8 cellular contexts compared by ENCODE assay signal in the genomic region with DNA sequence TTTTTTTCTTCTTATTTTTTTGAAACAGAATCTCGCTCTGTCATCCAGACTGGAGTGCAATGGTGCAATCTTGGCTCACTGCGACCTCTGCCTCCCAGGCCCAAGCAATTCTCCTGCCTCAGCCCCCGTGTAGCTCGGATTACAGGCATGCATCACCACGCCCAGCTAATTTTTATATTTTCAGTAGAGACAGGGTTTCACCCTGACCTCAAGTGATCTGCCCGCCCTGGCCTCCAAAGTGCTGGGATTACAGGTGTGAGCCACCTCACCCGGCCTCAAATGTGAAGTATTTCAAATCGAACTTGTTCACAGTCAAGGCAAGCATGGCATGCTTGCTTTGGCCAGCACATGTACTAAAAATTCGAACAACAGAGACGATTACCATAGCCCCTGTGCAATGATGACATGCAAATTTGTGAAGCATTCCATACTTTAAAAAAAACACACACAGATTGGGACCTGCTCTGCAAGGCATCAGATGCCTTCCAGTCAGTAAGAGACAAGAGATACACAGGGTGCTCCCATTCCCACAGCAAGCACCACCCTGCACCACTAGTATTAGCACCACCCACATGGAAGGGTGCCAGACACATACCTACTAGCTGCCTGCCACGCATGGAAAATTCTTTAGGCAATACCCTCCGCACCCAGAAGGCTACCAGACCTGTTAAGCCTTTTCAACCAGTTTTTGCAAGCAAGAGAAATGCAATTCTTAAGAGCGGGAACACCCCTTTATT. TPM values are rescaled to one million over a fixed set of nuclear protein-coding genes. Genes with fewer than 3 reads are reported as not detected.
DNase-seq lines count a peak whose midpoint lies in the region; ATAC-seq and TF ChIP-seq lines count a peak whose summit lies in the region.

No MANE protein-coding gene starts in this region.

- 39% methylated on average over 13 of the region's 13 CpGs for WGBS in hepatocyte (ENCODE audit: low lambda C conversion rate, missing lambda C conversion rate)

- H3K9me2 ChIP-seq in hepatocyte (replicated peaks; ENCODE audit: insufficient read depth), result no peaks in the 10 kb centered on the region

- ATAC-seq in stimulated activated effector memory CD8-positive, alpha-beta T cell treated with anti-CD3 and anti-CD28 coated beads, Interleukin-12 subunit alpha, Interleukin-12 subunit beta, amount 100 ng/mL, for 72 hours, result no peak
- ATAC-seq in GM18520 (IDR thresholded peaks at IDR 0.05; ENCODE audit: unreplicated experiment) (no peak), GM18868 (IDR thresholded peaks at IDR 0.05; ENCODE audit: unreplicated experiment) (no peak)

- H3K4me2 ChIP-seq in hepatocyte, result peak overlapping the region; percentile 59

- peak; percentile 72 for DNase-seq in BE2C
- DNase-seq in HPDE6-E6E7 (ENCODE audit: extremely low spot score), result peak; percentile 91
- peak; percentile 79 for DNase-seq in adipocyte (ENCODE audit: low read depth)
- DNase-seq in hepatocyte (ENCODE audit: low spot score), result peak; percentile 78
- DNase-seq in stimulated activated effector memory CD8-positive, alpha-beta T cell treated with anti-CD3 and anti-CD28 coated beads, Interleukin-12 subunit alpha, Interleukin-12 subunit beta, amount 100 ng/mL, for 72 hours (ENCODE audit: low spot score in 2 of 2), result no peak
- DNase-seq in posterior cingulate gyrus, result no peak

- peaks cover 100% of the 10 kb centered on the region for H3K79me2 ChIP-seq in hepatocyte

- H3K36me3 ChIP-seq in BE2C, result no peaks in the 10 kb centered on the region
- no peaks in the 10 kb centered on the region for H3K36me3 ChIP-seq in adipocyte (ENCODE audit: control insufficient read depth, insufficient read depth, low read length, severe bottlenecking)
- no peaks in the 10 kb centered on the region for H3K36me3 ChIP-seq in hepatocyte (replicated peaks; ENCODE audit: insufficient read depth, low read depth)

- peaks cover 100% of the 10 kb centered on the region for H4K20me1 ChIP-seq in hepatocyte (ENCODE audit: insufficient read depth, poor library complexity, severe bottlenecking)

- intact Hi-C loops in posterior cingulate gyrus (cut with DNase I), result no loop called here

- peak overlapping the region; percentile 85 for H3K27ac Mint-ChIP-seq in stimulated activated effector memory CD8-positive, alpha-beta T cell treated with anti-CD3 and anti-CD28 coated beads, Interleukin-12 subunit alpha, Interleukin-12 subunit beta, amount 100 ng/mL, for 72 hours

- peak overlapping the region; percentile 48 for H3K4me3 Mint-ChIP-seq in stimulated activated effector memory CD8-positive, alpha-beta T cell treated with anti-CD3 and anti-CD28 coated beads, Interleukin-12 subunit alpha, Interleukin-12 subunit beta, amount 100 ng/mL, for 72 hours

- no peaks in the 10 kb centered on the region for H3K9me3 Mint-ChIP-seq in stimulated activated effector memory CD8-positive, alpha-beta T cell treated with anti-CD3 and anti-CD28 coated beads, Interleukin-12 subunit alpha, Interleukin-12 subunit beta, amount 100 ng/mL, for 72 hours

- H3K4me3 ChIP-seq in BE2C (ENCODE audit: low read depth, low read length), result no peak overlapping the region
- peak overlapping the region; percentile 73 for H3K4me3 ChIP-seq in adipocyte (ENCODE audit: low read length)
- no peak overlapping the region for H3K4me3 ChIP-seq in hepatocyte

- TF ChIP-seq CTCF in BE2C (IDR thresholded peaks at IDR 0.05; ENCODE audit: low read depth, low read length) (no peak), hepatocyte (IDR thresholded peaks at IDR 0.05; ENCODE audit: poor library complexity) (no peak)

- H3K27me3 ChIP-seq in BE2C (no peaks in the 10 kb centered on the region), adipocyte (replicated peaks; ENCODE audit: control insufficient read depth, insufficient read depth, low read length) (no peaks in the 10 kb centered on the region), hepatocyte (no peaks in the 10 kb centered on the region)

- peaks cover 90% of the 10 kb centered on the region for H3K4me1 Mint-ChIP-seq in stimulated activated effector memory CD8-positive, alpha-beta T cell treated with anti-CD3 and anti-CD28 coated beads, Interleukin-12 subunit alpha, Interleukin-12 subunit beta, amount 100 ng/mL, for 72 hours

- H3K36me3 Mint-ChIP-seq in stimulated activated effector memory CD8-positive, alpha-beta T cell treated with anti-CD3 and anti-CD28 coated beads, Interleukin-12 subunit alpha, Interleukin-12 subunit beta, amount 100 ng/mL, for 72 hours, result peaks cover 42% of the 10 kb centered on the region

- peak overlapping the region; percentile 74 for H3K9ac ChIP-seq in adipocyte (ENCODE audit: low read length)

- peak overlapping the region; percentile 85 for H3K27ac ChIP-seq in hepatocyte

- H3K9me3 ChIP-seq in BE2C (no peaks in the 10 kb centered on the region), adipocyte (ENCODE audit: control insufficient read depth, low read length) (no peaks in the 10 kb centered on the region), hepatocyte (ENCODE audit: low read depth) (no peaks in the 10 kb centered on the region)

- H2AFZ ChIP-seq in hepatocyte, result no peak overlapping the region

- peaks cover 30% of the 10 kb centered on the region for H3K4me1 ChIP-seq in BE2C
- H3K4me1 ChIP-seq in adipocyte (ENCODE audit: control insufficient read depth, insufficient read depth, low read length), result peaks cover 55% of the 10 kb centered on the region
- H3K4me1 ChIP-seq in hepatocyte (ENCODE audit: insufficient read depth), result peaks cover 49% of the 10 kb centered on the region

RNA-seq across cellular contexts. Expression of gene ANKRD11, which starts 47.2 kb away (rescaled TPM):
- 335 TPM for polyA plus RNA-seq in BE2C (2012; ENCODE audit: insufficient read depth, insufficient read length, low read depth)
- total RNA-seq in hepatocyte, result 48.7 and 50.6 TPM in 2 replicates
- polyA plus RNA-seq in hepatocyte, result 130 and 135 TPM in 2 replicates

Comparison
In these comparisons a context has a peak if more than half of its experiments do, and no peak if none do; other contexts are left out.
1. DNase-seq: peak in BE2C (single experiment), HPDE6-E6E7 (single experiment), adipocyte (single experiment) and hepatocyte (single experiment); none in stimulated activated effector memory CD8-positive, alpha-beta T cell treated with anti-CD3 and anti-CD28 coated beads, Interleukin-12 subunit alpha, Interleukin-12 subunit beta, amount 100 ng/mL, for 72 hours (0 of 2) and posterior cingulate gyrus (0 of 10).